Comparison of ENCODE assay signal across 8 cellular contexts in genomic region chr18:55422456-55423185, GRCh38.
A peak's percentile ranks its signal among the peaks of the same experiment; 100 is the strongest.
DNase-seq lines count a peak whose midpoint lies in the region; ATAC-seq and TF ChIP-seq lines count a peak whose summit lies in the region.

No MANE protein-coding gene starts in this region.

- peak overlapping the region; percentile 76 for H3K9ac ChIP-seq in SK-N-MC (ENCODE audit: insufficient read length)

- H3K27ac ChIP-seq in SK-N-MC (peak overlapping the region; percentile 96), gastrocnemius medialis (peak overlapping the region; percentile 73 to 92 (median 89))

- TF ChIP-seq POLR2A in gastrocnemius medialis (IDR thresholded peaks at IDR 0.05), result peak in 1 of 2 donors; percentile 35

- TF ChIP-seq CTCF in gastrocnemius medialis (IDR thresholded peaks at IDR 0.05 in 4 of 5, conservative IDR thresholded peaks at IDR 0.05 in 1 of 5), result no peak

- DNase-seq in ELR (ENCODE audit: low read depth), result peak; percentile 58
- DNase-seq in SK-N-MC (ENCODE audit: low read depth, low spot score), result no peak
- DNase-seq in globus pallidus (ENCODE audit: low spot score), result peak; percentile 77
- peak; percentile 18 to 45 for DNase-seq in gastrocnemius medialis
- no peak for DNase-seq in Kasumi-1 (lab: John Stamatoyannopoulos, UW)
- no peak for DNase-seq in activated T-cell treated with anti-CD3 and anti-CD28 coated beads, Interleukin-2, amount 50 U/mL, for 48 hours
- DNase-seq in NCI-H226, result no peak

- no peaks in the 10 kb centered on the region for H3K27me3 ChIP-seq in gastrocnemius medialis

- peak; percentile 40 to 52 for ATAC-seq in gastrocnemius medialis
- ATAC-seq in GM21367 (IDR thresholded peaks at IDR 0.05; ENCODE audit: unreplicated experiment), result no peak

- H3K36me3 ChIP-seq in SK-N-MC (ENCODE audit: insufficient read depth, low read length) (no peaks in the 10 kb centered on the region), gastrocnemius medialis (no peaks in the 10 kb centered on the region)

- H3K4me3 ChIP-seq in SK-N-MC, result peak overlapping the region; percentile 78
- peak overlapping the region; percentile 50 to 52 (median 52) for H3K4me3 ChIP-seq in gastrocnemius medialis

- H3K9me3 ChIP-seq in SK-N-MC (ENCODE audit: low read depth, low read length) (no peaks in the 10 kb centered on the region), gastrocnemius medialis (no peaks in the 10 kb centered on the region)

- in situ Hi-C loops in gastrocnemius medialis (cut with MboI; ENCODE audit: low sequenced_read_pairs in 4 of 4), result loop anchor here in 2 of 4 donors (10.0 to 25.0 kb wide), 4 partner anchors 110 to 365 kb away; partner anchors contain the start of gene TCF4 (in 2 of the 2)

- intact Hi-C loops in gastrocnemius medialis (cut with DNase I; ENCODE audit: low total_unique reads), result loop anchor here (5.0 kb wide), 1 partner anchor 440 kb away; no protein-coding TSS in a partner anchor

- peaks cover 23 to 25% of the 10 kb centered on the region in 2 donors for H3K4me1 ChIP-seq in gastrocnemius medialis

Comparison
In these comparisons a context has a peak if more than half of its experiments do, and no peak if none do; other contexts are left out.
1. DNase-seq: peak in ELR (single experiment), globus pallidus (single experiment) and gastrocnemius medialis (2 of 2); none in SK-N-MC (single experiment), Kasumi-1 (0 of 2), activated T-cell treated with anti-CD3 and anti-CD28 coated beads, Interleukin-2, amount 50 U/mL, for 48 hours (0 of 2) and NCI-H226 (single experiment).